In genomic region chr5:671459-672328, GRCh38 we compare ENCODE assay signal across 1 cellular context.
TF ChIP-seq lines count a peak whose summit lies in the region.

No MANE protein-coding gene starts in this region.

TF ChIP-seq in K562, 482 proteins besides CTCF, POLR2A, EP300 and RAD21 (continued from another document):
- TF ChIP-seq KDM5B (IDR thresholded peaks at IDR 0.05; ENCODE audit: insufficient replicate concordance, low read depth, low read length): peak; percentile 33
- no peak for TF ChIP-seq ZFP30 (CRISPR knock-in tag; IDR thresholded peaks at IDR 0.05; ENCODE audit: borderline replicate concordance)
- TF ChIP-seq ZNF324 (CRISPR knock-in tag; IDR thresholded peaks at IDR 0.05): 0 out of 2 replicates have a peak, but pooled peaks have one; percentile 8
- TF ChIP-seq CEBPG (CRISPR knock-in tag; IDR thresholded peaks at IDR 0.05): 0 out of 2 replicates have a peak, but pooled peaks have one; percentile 15
- TF ChIP-seq CEBPG (tag; conservative IDR thresholded peaks at IDR 0.05 in 1 of 2, IDR thresholded peaks at IDR 0.05 in 1 of 2): no peak
- peak; percentile 38; the same call in 1 of the 2 replicates for TF ChIP-seq CREM (IDR thresholded peaks at IDR 0.05; ENCODE audit: low read depth)
- TF ChIP-seq ZNF584 (CRISPR knock-in tag; IDR thresholded peaks at IDR 0.05; ENCODE audit: low read depth): no peak
- 0 out of 2 replicates have a peak, but pooled peaks have one; percentile 33 for TF ChIP-seq ZBTB26 (CRISPR knock-in tag; IDR thresholded peaks at IDR 0.05)
- TF ChIP-seq ERF (CRISPR knock-in tag; IDR thresholded peaks at IDR 0.05): 0 out of 2 replicates have a peak, but pooled peaks have one; percentile 23
- TF ChIP-seq NR4A1 (CRISPR knock-in tag; IDR thresholded peaks at IDR 0.05): peak; percentile 75; the same call in 1 of the 2 replicates
- TF ChIP-seq NR4A1 (tag; IDR thresholded peaks at IDR 0.05): no peak
- TF ChIP-seq TRIM24 (IDR thresholded peaks at IDR 0.05): no peak
- no peak for TF ChIP-seq ZNF175 (CRISPR knock-in tag; IDR thresholded peaks at IDR 0.05; ENCODE audit: low read depth)
- TF ChIP-seq HNRNPLL (IDR thresholded peaks at IDR 0.05; ENCODE audit: low read depth, low read length, poor library complexity, severe bottlenecking): peak; percentile 16
- TF ChIP-seq RBM22 (IDR thresholded peaks at IDR 0.05; ENCODE audit: low read depth, low read length, poor library complexity, severe bottlenecking): peak; percentile 89
- 0 out of 2 replicates have a peak, but pooled peaks have one; percentile 21 for TF ChIP-seq ETV5 (CRISPR knock-in tag; IDR thresholded peaks at IDR 0.05; ENCODE audit: low read depth)
- 0 out of 2 replicates have a peak, but pooled peaks have one; percentile 13 for TF ChIP-seq ESRRA (IDR thresholded peaks at IDR 0.05; ENCODE audit: borderline replicate concordance, low read depth)
- no peak for TF ChIP-seq TRIM28 (IDR thresholded peaks at IDR 0.05)
- TF ChIP-seq SP1 (CRISPR knock-in tag; IDR thresholded peaks at IDR 0.05): peak; percentile 83
- TF ChIP-seq POLR2AphosphoS2 (IDR thresholded peaks at IDR 0.05; ENCODE audit: low read length): no peak
- peak; percentile 46; the same call in 1 of the 2 replicates for TF ChIP-seq ZBTB9 (CRISPR knock-in tag; IDR thresholded peaks at IDR 0.05)
- TF ChIP-seq TOE1 (IDR thresholded peaks at IDR 0.05; ENCODE audit: borderline replicate concordance): no peak
- TF ChIP-seq TOE1 (CRISPR knock-in tag; IDR thresholded peaks at IDR 0.05; ENCODE audit: borderline replicate concordance, low read depth): no peak
- no peak for TF ChIP-seq RHOXF2B (CRISPR knock-in tag; conservative IDR thresholded peaks at IDR 0.05)
- no peak for TF ChIP-seq CBFA2T2 (conservative IDR thresholded peaks at IDR 0.05)
- no peak for TF ChIP-seq ZNF431 (CRISPR knock-in tag; IDR thresholded peaks at IDR 0.05)
- TF ChIP-seq ZNF263 (CRISPR knock-in tag; IDR thresholded peaks at IDR 0.05; ENCODE audit: borderline replicate concordance): peak; percentile 40; the same call in 1 of the 2 replicates
- no peak for TF ChIP-seq ZNF146 (CRISPR knock-in tag; IDR thresholded peaks at IDR 0.05; ENCODE audit: unreplicated experiment)
- TF ChIP-seq SRF (CRISPR knock-in tag; IDR thresholded peaks at IDR 0.05): no peak; a peak in 1 of 4 replicates
- 0 out of 2 replicates have a peak, but pooled peaks have one; percentile 42 for TF ChIP-seq SREBF1 (IDR thresholded peaks at IDR 0.05; ENCODE audit: borderline replicate concordance, low read depth, low read length)
- TF ChIP-seq ZNF444 (CRISPR knock-in tag; IDR thresholded peaks at IDR 0.05): no peak
- no peak for TF ChIP-seq ETS2 (tag; IDR thresholded peaks at IDR 0.05; ENCODE audit: borderline replicate concordance, poor library complexity, severe bottlenecking)
- TF ChIP-seq POLR2H (tag; IDR thresholded peaks at IDR 0.05; ENCODE audit: low read depth): no peak
- no peak for TF ChIP-seq HDGF (IDR thresholded peaks at IDR 0.05)
- TF ChIP-seq NR0B1 (IDR thresholded peaks at IDR 0.05; ENCODE audit: partially characterized antibody): no peak
- TF ChIP-seq OTX1 (CRISPR knock-in tag; IDR thresholded peaks at IDR 0.05): no peak
- peak; percentile 41; the same call in 1 of the 2 replicates for TF ChIP-seq CTBP1 (IDR thresholded peaks at IDR 0.05; ENCODE audit: borderline replicate concordance)
- TF ChIP-seq TEAD1 (CRISPR knock-in tag; IDR thresholded peaks at IDR 0.05): 0 out of 4 replicates have a peak, but pooled peaks of 1 of the 2 experiments have one; percentile 10
- no peak for TF ChIP-seq BCL6 (CRISPR knock-in tag; IDR thresholded peaks at IDR 0.05)
- 0 out of 2 replicates have a peak, but pooled peaks have one; percentile 17 for TF ChIP-seq CC2D1A (IDR thresholded peaks at IDR 0.05)
- TF ChIP-seq CBFB (CRISPR knock-in tag; IDR thresholded peaks at IDR 0.05): peak; percentile 35; the same call in 1 of the 2 replicates
- TF ChIP-seq RB1 (IDR thresholded peaks at IDR 0.05; ENCODE audit: low read depth): peak; percentile 64; the same call in 1 of the 2 replicates
- peak; percentile 71 for TF ChIP-seq FOXP1 (CRISPR knock-in tag; IDR thresholded peaks at IDR 0.05)
- no peak for TF ChIP-seq RBM25 (IDR thresholded peaks at IDR 0.05; ENCODE audit: low read depth, low read length, severe bottlenecking)
- TF ChIP-seq MAZ (CRISPR knock-in tag; conservative IDR thresholded peaks at IDR 0.05 in 1 of 2, IDR thresholded peaks at IDR 0.05 in 1 of 2): peak in 1 of 2 experiments; percentile 69; a peak in 3 of 4 replicates
- no peak for TF ChIP-seq FUS (optimal IDR thresholded peaks at IDR 0.05; ENCODE audit: low read depth, low read length)
- TF ChIP-seq PCBP1 (IDR thresholded peaks at IDR 0.05; ENCODE audit: low read depth, low read length, poor library complexity, severe bottlenecking): peak; percentile 69
- peak; percentile 85 for TF ChIP-seq KLF13 (tag; IDR thresholded peaks at IDR 0.05; ENCODE audit: borderline replicate concordance, low read depth)
- 0 out of 2 replicates have a peak, but pooled peaks have one; percentile 55 for TF ChIP-seq MYNN (IDR thresholded peaks at IDR 0.05)
- no peak for TF ChIP-seq MYNN (CRISPR knock-in tag; IDR thresholded peaks at IDR 0.05)
- peak; percentile 79 for TF ChIP-seq HMGN3 (IDR thresholded peaks at IDR 0.05; ENCODE audit: borderline replicate concordance, extremely low read depth, insufficient read length, low read depth, low read length)
- TF ChIP-seq MEF2A (IDR thresholded peaks at IDR 0.05; ENCODE audit: control insufficient read depth, low read depth, low read length): no peak
- peak; percentile 79 for TF ChIP-seq ZBTB7A (IDR thresholded peaks at IDR 0.05; ENCODE audit: borderline replicate concordance, control insufficient read depth, low read depth, low read length)
- peak; percentile 85 for TF ChIP-seq STAG1 (CRISPR knock-in tag; IDR thresholded peaks at IDR 0.05; ENCODE audit: borderline replicate concordance)
- 0 out of 2 replicates have a peak, but pooled peaks have one; percentile 20 for TF ChIP-seq SMAD4 (CRISPR knock-in tag; conservative IDR thresholded peaks at IDR 0.05)
- no peak for TF ChIP-seq ETV6 (IDR thresholded peaks at IDR 0.05; ENCODE audit: borderline replicate concordance in 1 of 2, low read depth in 2 of 2, low read length in 1 of 2)
- no peak for TF ChIP-seq ETV6 (CRISPR knock-in tag; IDR thresholded peaks at IDR 0.05; ENCODE audit: borderline replicate concordance)
